In genomic region chr9:33424043-33424442, GRCh38 we compare ENCODE assay signal across 2 cellular contexts. TPM values are rescaled to one million over a fixed set of nuclear protein-coding genes. Genes with fewer than 3 reads are reported as not detected.
"Had no signal": no experiment of that assay in that cellular context is flagged by ENCODE, and none has a peak within 500 bp of the region (broad histone marks: within the 10 kb centered on the region; RNA-seq: fewer than 3 reads in every experiment).

No MANE protein-coding gene starts in this region.

RNA-seq across cellular contexts. Expression of gene AQP7, which starts 21.7 kb away (rescaled TPM):
- total RNA-seq: GM12878 had no signal

RNA-seq across cellular contexts. Expression of gene AQP3, which starts 23.4 kb away (rescaled TPM):
- total RNA-seq: G401 had no signal
